In the genomic region with DNA sequence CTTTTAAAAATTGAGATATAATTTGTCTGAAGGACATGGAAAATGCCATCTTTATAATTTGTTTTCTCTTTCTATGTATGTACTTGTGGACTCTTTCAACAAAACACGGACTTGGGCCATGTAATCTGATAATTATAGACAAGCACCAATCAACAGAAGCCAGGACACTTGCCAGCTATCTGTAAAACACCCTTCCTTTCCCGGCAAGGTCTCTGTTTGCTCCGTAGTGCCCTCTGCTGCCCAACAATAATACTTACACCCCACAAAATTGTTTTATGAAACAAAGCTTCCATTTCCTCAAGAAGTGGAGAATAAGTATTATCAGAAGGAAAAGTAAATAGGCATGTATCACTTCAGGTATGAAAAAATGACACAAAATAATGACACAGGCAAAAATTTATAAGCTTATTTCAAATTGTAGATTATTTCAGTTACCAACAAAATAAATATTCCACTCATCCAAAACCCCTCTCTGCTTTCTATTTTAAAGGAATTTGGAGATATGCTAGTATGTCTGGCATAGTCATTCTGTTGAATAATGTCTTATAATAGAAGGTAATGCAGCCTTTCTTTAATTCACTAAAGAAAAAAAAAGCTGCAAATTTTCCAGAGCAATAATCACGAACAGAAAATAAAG, we compare ENCODE assay signal across 8 cellular contexts. TPM values are rescaled to one million over a fixed set of nuclear protein-coding genes. Genes with fewer than 3 reads are reported as not detected.
DNase-seq lines count a peak whose midpoint lies in the region; ATAC-seq and TF ChIP-seq lines count a peak whose summit lies in the region.

No MANE protein-coding gene starts in this region.

- no peak overlapping the region for H3K4me3 Mint-ChIP-seq in CD8-positive, alpha-beta T cell
- no peak overlapping the region for H3K4me3 Mint-ChIP-seq in osteocyte (ENCODE audit: unreplicated experiment)

- H3K27ac ChIP-seq in CD8-positive, alpha-beta T cell (ENCODE audit: low read depth, low read length) = no peak overlapping the region
- H3K27ac ChIP-seq in aorta (ENCODE audit: low read depth in 1 of 2, low read length in 2 of 2) = no peak overlapping the region

- H3K36me3 ChIP-seq in CD8-positive, alpha-beta T cell (ENCODE audit: insufficient read depth, low read length) = no peaks in the 10 kb centered on the region
- H3K36me3 ChIP-seq in Loucy (ENCODE audit: insufficient read depth, low read length) (no peaks in the 10 kb centered on the region), aorta (ENCODE audit: control insufficient read depth in 1 of 2, insufficient read depth in 2 of 2, low read length in 1 of 2) (no peaks in the 10 kb centered on the region)

- CTCF ChIA-PET in CD8-positive, alpha-beta T cell (lab: Charles Lee) = interaction anchor here (0.7 to 4.8 kb wide), 27 partner anchors 9 to 1242 kb away, joined by 3 to 46 read pairs (median 4); no protein-coding TSS in a partner anchor

- H3K27ac Mint-ChIP-seq in CD8-positive, alpha-beta T cell = no peak overlapping the region
- H3K27ac Mint-ChIP-seq in osteocyte (ENCODE audit: unreplicated experiment) = no peak overlapping the region

- H3K9me2 ChIP-seq in Loucy (replicated peaks; ENCODE audit: low read depth, low read length) = no peaks in the 10 kb centered on the region

- intact Hi-C loops in CD8-positive, alpha-beta T cell (cut with DNase I, micrococcal nuclease) = loop anchor here (1.0 to 10.0 kb wide), 9 partner anchors 324 to 1241 kb away; no protein-coding TSS in a partner anchor
- intact Hi-C loops in aorta (cut with DNase I) = loop anchor here in 1 of 2 donors (5.0 kb wide), 1 partner anchor 540 kb away; no protein-coding TSS in a partner anchor

- peaks cover 3% of the 10 kb centered on the region for H3K27me3 Mint-ChIP-seq in CD8-positive, alpha-beta T cell (ENCODE audit: low read depth)
- no peaks in the 10 kb centered on the region for H3K27me3 Mint-ChIP-seq in osteocyte (ENCODE audit: unreplicated experiment)

- POLR2A ChIA-PET in CD8-positive, alpha-beta T cell (lab: Charles Lee) = interaction anchor here (0.9 kb wide), 1 partner anchor 550 kb away, joined by 4 read pairs; no protein-coding TSS in a partner anchor

- H3K27me3 ChIP-seq in CD8-positive, alpha-beta T cell (ENCODE audit: insufficient read depth, low read length) = no peaks in the 10 kb centered on the region
- H3K27me3 ChIP-seq in Loucy (ENCODE audit: insufficient read depth, low read length, poor library complexity, severe bottlenecking) (no peaks in the 10 kb centered on the region), aorta (ENCODE audit: control insufficient read depth in 1 of 2, insufficient read depth in 2 of 2, low read length in 1 of 2) (no peaks in the 10 kb centered on the region)

- no peak overlapping the region for H3K9ac ChIP-seq in Loucy (ENCODE audit: low read depth, low read length, poor library complexity, severe bottlenecking)

- H3K9me3 ChIP-seq in CD8-positive, alpha-beta T cell (ENCODE audit: low read length) = no peaks in the 10 kb centered on the region
- H3K9me3 ChIP-seq in Loucy (ENCODE audit: insufficient read depth, low read depth, low read length) = no peaks in the 10 kb centered on the region
- no peaks in the 10 kb centered on the region for H3K9me3 ChIP-seq in aorta (ENCODE audit: control insufficient read depth, low read length)

- peak; percentile 90 for ATAC-seq in CD8-positive, alpha-beta T cell
- ATAC-seq in GM19467 (IDR thresholded peaks at IDR 0.05; ENCODE audit: unreplicated experiment) (peak; percentile 69), aorta (ENCODE audit: low FRiP score) (peak; percentile 75)

- peak; percentile 82 for TF ChIP-seq CTCF in CD8-positive, alpha-beta T cell (IDR thresholded peaks at IDR 0.05)
- TF ChIP-seq CTCF in Loucy (conservative IDR thresholded peaks at IDR 0.05; ENCODE audit: low read length) = peak; percentile 83
- peak; percentile 76 for TF ChIP-seq CTCF in fibroblast of the aortic adventitia (IDR thresholded peaks at IDR 0.05; ENCODE audit: insufficient read depth, low read length)
- peak; percentile 84 for TF ChIP-seq CTCF in osteocyte (IDR thresholded peaks at IDR 0.05)

- H2AFZ ChIP-seq in Loucy (ENCODE audit: low read length) = peak overlapping the region; percentile 30; the same call in 1 of the 2 replicates

- H3K4me1 ChIP-seq in CD8-positive, alpha-beta T cell (ENCODE audit: insufficient read depth, low read length) = no peaks in the 10 kb centered on the region
- H3K4me1 ChIP-seq in Loucy (ENCODE audit: insufficient read depth, low read length, poor library complexity, severe bottlenecking) (no peaks in the 10 kb centered on the region), aorta (ENCODE audit: control insufficient read depth in 1 of 2, insufficient read depth in 2 of 2, low read length in 2 of 2) (no peaks in the 10 kb centered on the region)

- H3K4me3 ChIP-seq in CD8-positive, alpha-beta T cell (ENCODE audit: low read depth, low read length) = no peak overlapping the region
- H3K4me3 ChIP-seq in Loucy (ENCODE audit: low read length, poor library complexity, severe bottlenecking) (no peak overlapping the region), fibroblast of the aortic adventitia (ENCODE audit: low read depth, low read length) (no peak overlapping the region), aorta (ENCODE audit: low read length in 2 of 2) (no peak overlapping the region)

- H3K9me3 Mint-ChIP-seq in CD8-positive, alpha-beta T cell = no peaks in the 10 kb centered on the region
- no peaks in the 10 kb centered on the region for H3K9me3 Mint-ChIP-seq in osteocyte (ENCODE audit: unreplicated experiment)

- H4K20me1 ChIP-seq in Loucy (ENCODE audit: insufficient read depth, low read length, poor library complexity, severe bottlenecking) = no peaks in the 10 kb centered on the region

- WGBS in aorta, 2 donors = 11 to 16% methylated on average over 4 of the region's 4 CpGs

- H3K79me2 ChIP-seq in Loucy (ENCODE audit: insufficient read depth, low read length) = no peaks in the 10 kb centered on the region

- H3K36me3 Mint-ChIP-seq in CD8-positive, alpha-beta T cell = no peaks in the 10 kb centered on the region
- H3K36me3 Mint-ChIP-seq in osteocyte (ENCODE audit: unreplicated experiment) = no peaks in the 10 kb centered on the region

- peak; percentile 10 to 60 (median 47) for DNase-seq in CD8-positive, alpha-beta T cell
- DNase-seq in RPMI7951 (ENCODE audit: low read depth) (peak; percentile 76), fibroblast of the aortic adventitia (ENCODE audit: low read depth) (peak; percentile 72), osteocyte (ENCODE audit: extremely low spot score, unreplicated experiment) (no peak), aorta (no peak)
- DNase-seq in activated T-cell treated with anti-CD3 and anti-CD28 coated beads, Interleukin-2, amount 50 U/mL, for 48 hours = peak; percentile 55 to 67

- H3K4me1 Mint-ChIP-seq in CD8-positive, alpha-beta T cell (ENCODE audit: low read depth) = peaks cover 3% of the 10 kb centered on the region
- peaks cover 3% of the 10 kb centered on the region for H3K4me1 Mint-ChIP-seq in osteocyte (ENCODE audit: unreplicated experiment)

- no peak overlapping the region for H3K4me2 ChIP-seq in Loucy (ENCODE audit: low read depth, low read length, poor library complexity, severe bottlenecking)

- no peaks in the 10 kb centered on the region for H3F3A ChIP-seq in Loucy (ENCODE audit: low read depth)

RNA-seq across cellular contexts. Expression of gene MYH15, which starts 32.8 kb away (rescaled TPM):
- under 1 TPM in 1 of 2 experiments, not detected in 1; 0.05 TPM for total RNA-seq in CD8-positive, alpha-beta T cell
- 0.20 and 0.24 TPM in 2 replicates for total RNA-seq in RPMI7951 (2014; rRNA removed; shearing (Covaris generic))
- total RNA-seq in fibroblast of the aortic adventitia (ENCODE audit: low replicate concordance) (0.99 and 1.6 TPM in 2 replicates), osteocyte (0.05 and 0.08 TPM in 2 replicates), aorta (under 1 TPM; 0.03 to 0.15 TPM)
- under 1 TPM in 1 of 2 donors, not detected in 1; 0.05 TPM for polyA plus RNA-seq in aorta

Comparison
In these comparisons a context has a peak if more than half of its experiments do, and no peak if none do; other contexts are left out.
1. DNase-seq: peak in CD8-positive, alpha-beta T cell (7 of 7), RPMI7951 (single experiment), activated T-cell treated with anti-CD3 and anti-CD28 coated beads, Interleukin-2, amount 50 U/mL, for 48 hours (2 of 2) and fibroblast of the aortic adventitia (single experiment); none in osteocyte (single experiment) and aorta (0 of 2).
2. Peak in every context shown above with its lines, with median percentiles within 50 percentile points of each other: ATAC-seq and CTCF ChIP-seq.